24 cellular contexts compared by ENCODE assay signal in the genomic region with DNA sequence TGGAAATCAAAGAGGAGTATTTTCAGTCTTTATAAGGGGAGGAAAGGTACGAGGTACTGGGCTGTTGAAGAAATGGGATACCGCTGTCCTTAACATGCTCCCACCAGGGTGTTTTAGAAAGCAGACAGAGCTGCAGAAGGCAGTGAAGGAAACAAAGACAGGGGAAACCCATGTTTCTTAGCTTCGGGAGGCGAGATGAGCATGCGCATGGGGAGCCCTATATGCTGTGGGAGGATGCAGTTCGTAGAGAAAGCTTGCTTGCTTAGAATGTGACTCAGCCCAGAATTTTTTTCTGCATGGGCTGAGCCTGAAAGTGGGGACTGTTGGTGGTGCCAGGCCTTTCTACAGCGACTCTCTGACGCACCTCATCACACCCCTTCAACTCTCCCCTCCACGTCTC. TPM values are rescaled to one million over a fixed set of nuclear protein-coding genes. Genes with fewer than 3 reads are reported as not detected.
A peak's percentile ranks its signal among the peaks of the same experiment; 100 is the strongest.
DNase-seq lines count a peak whose midpoint lies in the region; ATAC-seq and TF ChIP-seq lines count a peak whose summit lies in the region.
"Had no signal": no experiment of that assay in that cellular context is flagged by ENCODE, and none has a peak within 500 bp of the region (broad histone marks: within the 10 kb centered on the region; RNA-seq: fewer than 3 reads in every experiment).

No MANE protein-coding gene starts in this region.

- H3K4me1 ChIP-seq in mucosa of stomach (ENCODE audit: control insufficient read depth, insufficient read depth, low read length): peaks cover 30% of the 10 kb centered on the region
- H3K4me1 ChIP-seq: BE2C, prostate gland had no signal

- H3K36me3 ChIP-seq in mucosa of stomach (ENCODE audit: control insufficient read depth, insufficient read depth, low read length): no peaks in the 10 kb centered on the region
- H3K36me3 ChIP-seq: BE2C, Peyer's patch, prostate gland, spleen, thoracic aorta had no signal

- peak overlapping the region; percentile 16 for H3K9ac ChIP-seq in mucosa of stomach (ENCODE audit: low read length)

- H3K27me3 ChIP-seq in mucosa of stomach (ENCODE audit: control insufficient read depth, insufficient read depth, low read length): no peaks in the 10 kb centered on the region
- H3K27me3 ChIP-seq: BE2C, Peyer's patch had no signal

- no peaks in the 10 kb centered on the region for H3K27me3 Mint-ChIP-seq in type B pancreatic cell

- no peak overlapping the region for H3K27ac Mint-ChIP-seq in type B pancreatic cell
- H3K27ac Mint-ChIP-seq: activated CD8-positive, alpha-beta memory T cell treated with anti-CD3 and anti-CD28 coated beads, Interleukin-2, amount 10 ng/mL, durations not matched to agents 7 days and 5 days; activated naive CD8-positive, alpha-beta T cell treated with anti-CD3 and anti-CD28 coated beads, Interleukin-2, amount 50 U/mL, for 24 hours; activated T-helper 17 cell treated with anti-CD3 and anti-CD28 coated beads, Interleukin-2, amount 50 U/mL, for 72 hours; effector memory CD8-positive, alpha-beta T cell; T-helper 2 cell treated with Interferon-gamma antibody and Interleukin-4, amounts not matched to agents 5 μg/mL and 100 μg/mL, for 36 hours had no signal

- H3K4me3 Mint-ChIP-seq in type B pancreatic cell: peak overlapping the region; percentile 19
- H3K4me3 Mint-ChIP-seq: activated CD8-positive, alpha-beta memory T cell treated with anti-CD3 and anti-CD28 coated beads, Interleukin-2, amount 10 ng/mL, durations not matched to agents 7 days and 5 days; activated naive CD8-positive, alpha-beta T cell treated with anti-CD3 and anti-CD28 coated beads, Interleukin-2, amount 50 U/mL, for 24 hours; activated T-helper 17 cell treated with anti-CD3 and anti-CD28 coated beads, Interleukin-2, amount 50 U/mL, for 72 hours; effector memory CD8-positive, alpha-beta T cell; T-helper 2 cell treated with Interferon-gamma antibody and Interleukin-4, amounts not matched to agents 5 μg/mL and 100 μg/mL, for 36 hours had no signal

- intact Hi-C loops in head of caudate nucleus (cut with DNase I): loop anchor here (10.0 kb wide), 1 partner anchor 190 kb away; a partner anchor contains a TSS

- ATAC-seq in HG03095 (IDR thresholded peaks at IDR 0.05; ENCODE audit: unreplicated experiment): no peak
- no peak for ATAC-seq in GM21723 (IDR thresholded peaks at IDR 0.05; ENCODE audit: unreplicated experiment)
- ATAC-seq: activated CD8-positive, alpha-beta memory T cell treated with anti-CD3 and anti-CD28 coated beads, Interleukin-2, amount 10 ng/mL, durations not matched to agents 7 days and 5 days; activated naive CD8-positive, alpha-beta T cell treated with anti-CD3 and anti-CD28 coated beads, Interleukin-2, amount 50 U/mL, for 24 hours; activated T-helper 17 cell treated with anti-CD3 and anti-CD28 coated beads, Interleukin-2, amount 50 U/mL, for 72 hours; effector memory CD8-positive, alpha-beta T cell; GM12878; left ventricle myocardium superior had no signal

- no peaks in the 10 kb centered on the region for H3K9me3 ChIP-seq in mucosa of stomach (ENCODE audit: control insufficient read depth, low read length)
- H3K9me3 ChIP-seq: BE2C, Peyer's patch, prostate gland, spleen, thoracic aorta had no signal

- H3K4me3 ChIP-seq in mucosa of stomach (ENCODE audit: low read length): peak overlapping the region; percentile 14
- H3K4me3 ChIP-seq: GM12878, prostate gland, SK-N-MC, spleen, thoracic aorta had no signal

- H3K4me1 Mint-ChIP-seq in type B pancreatic cell (ENCODE audit: unreplicated experiment): peaks cover 14% of the 10 kb centered on the region
- H3K4me1 Mint-ChIP-seq: activated CD8-positive, alpha-beta memory T cell treated with anti-CD3 and anti-CD28 coated beads, Interleukin-2, amount 10 ng/mL, durations not matched to agents 7 days and 5 days; activated T-helper 17 cell treated with anti-CD3 and anti-CD28 coated beads, Interleukin-2, amount 50 U/mL, for 72 hours had no signal

- H3K36me3 Mint-ChIP-seq in type B pancreatic cell: no peaks in the 10 kb centered on the region
- H3K36me3 Mint-ChIP-seq: activated CD8-positive, alpha-beta memory T cell treated with anti-CD3 and anti-CD28 coated beads, Interleukin-2, amount 10 ng/mL, durations not matched to agents 7 days and 5 days had no signal

- no peaks in the 10 kb centered on the region for H3K9me3 Mint-ChIP-seq in type B pancreatic cell
- H3K9me3 Mint-ChIP-seq: activated naive CD8-positive, alpha-beta T cell treated with anti-CD3 and anti-CD28 coated beads, Interleukin-2, amount 50 U/mL, for 24 hours; activated T-helper 17 cell treated with anti-CD3 and anti-CD28 coated beads, Interleukin-2, amount 50 U/mL, for 72 hours; effector memory CD8-positive, alpha-beta T cell; T-helper 2 cell treated with Interferon-gamma antibody and Interleukin-4, amounts not matched to agents 5 μg/mL and 100 μg/mL, for 36 hours had no signal

- DNase-seq in anterior cingulate cortex (lab: John Stamatoyannopoulos, UW) (peak in 44 of 58 donors; percentile 1 to 76 (median 30)), head of caudate nucleus (peak; percentile 47 to 89 (median 73)), type B pancreatic cell (ENCODE audit: extremely low spot score, unreplicated experiment) (no peak), NCI-H1930 (lab: John Stamatoyannopoulos, UW) (no peak), NCI-H748 treated with DMSO at 0.1 percent for 48 hours (lab: John Stamatoyannopoulos, UW) (no peak)
- DNase-seq: activated CD8-positive, alpha-beta memory T cell treated with anti-CD3 and anti-CD28 coated beads, Interleukin-2, amount 10 ng/mL, durations not matched to agents 7 days and 5 days; activated naive CD8-positive, alpha-beta T cell treated with anti-CD3 and anti-CD28 coated beads, Interleukin-2, amount 50 U/mL, for 24 hours; BE2C; central memory CD4-positive, alpha-beta T cell; effector memory CD8-positive, alpha-beta T cell; left ventricle myocardium superior; NCI-H1694 treated with DMSO at 0.1 percent for 48 hours; Peyer's patch; spleen; stimulated activated CD8-positive, alpha-beta memory T cell treated with anti-CD3 and anti-CD28 coated beads, Interleukin-4, amount 100 ng/mL, for 48 hours had no signal

- no peak for TF ChIP-seq CTCF in type B pancreatic cell (conservative IDR thresholded peaks at IDR 0.05)

RNA-seq across cellular contexts. Expression of a gene that starts 28.8 kb away (rescaled TPM):
- total RNA-seq in type B pancreatic cell (ENCODE audit: low replicate concordance): 51.4 and 58.0 TPM in 2 replicates

Comparison
In these comparisons a context has a peak if more than half of its experiments do, and no peak if none do; other contexts are left out.
1. DNase-seq: peak in anterior cingulate cortex (44 of 58) and head of caudate nucleus (42 of 42); none in type B pancreatic cell (single experiment), NCI-H1930 (0 of 2) and NCI-H748 treated with DMSO at 0.1 percent for 48 hours (single experiment).